1 cellular context compared by ENCODE assay signal in the genomic region with DNA sequence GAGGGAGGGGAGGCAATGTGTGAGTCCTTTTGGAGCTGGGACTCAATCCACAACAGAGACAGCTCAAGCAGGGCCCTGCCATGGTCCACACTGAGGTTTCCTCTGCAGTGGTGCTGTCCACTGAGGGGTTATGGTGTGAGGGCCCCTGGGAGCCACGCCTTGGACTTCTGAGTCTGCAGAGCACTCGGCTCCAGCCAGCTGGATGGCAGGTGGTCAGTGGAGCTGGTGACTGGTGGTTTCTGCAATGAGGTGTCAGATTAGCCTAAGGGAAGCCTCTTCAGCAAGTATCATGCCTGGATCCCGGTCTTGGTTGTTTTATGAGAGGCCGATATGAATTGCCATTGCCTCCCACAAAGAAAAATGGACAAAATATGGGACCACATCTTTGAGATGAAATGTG.
TF ChIP-seq lines count a peak whose summit lies in the region.

No MANE protein-coding gene starts in this region.

TF ChIP-seq in HCT116, 20 proteins besides CTCF, POLR2A, EP300 and RAD21:
- TF ChIP-seq REST (IDR thresholded peaks at IDR 0.05; ENCODE audit: low read depth) (no peak), CBX3 (IDR thresholded peaks at IDR 0.05; ENCODE audit: low read depth) (no peak), JUND (IDR thresholded peaks at IDR 0.05) (no peak), POLR2AphosphoS5 (IDR thresholded peaks at IDR 0.05; ENCODE audit: low read depth, low read length) (no peak), YY1 (IDR thresholded peaks at IDR 0.05; ENCODE audit: extremely low read depth, insufficient replicate concordance, low read depth, low read length) (no peak), ZBTB33 (IDR thresholded peaks at IDR 0.05; ENCODE audit: extremely low read depth, insufficient replicate concordance, low read length) (no peak), ZNF274 (IDR thresholded peaks at IDR 0.05; ENCODE audit: low read depth, low read length) (no peak), EGR1 (IDR thresholded peaks at IDR 0.05; ENCODE audit: low read depth) (no peak), FOSL1 (IDR thresholded peaks at IDR 0.05; ENCODE audit: low read depth) (no peak), ZFX (IDR thresholded peaks at IDR 0.05) (no peak), SRF (IDR thresholded peaks at IDR 0.05; ENCODE audit: low read depth) (no peak), SP1 (IDR thresholded peaks at IDR 0.05; ENCODE audit: low read depth) (no peak), CEBPB (IDR thresholded peaks at IDR 0.05; ENCODE audit: low read depth) (no peak), EZH2phosphoT487 (IDR thresholded peaks at IDR 0.05; ENCODE audit: borderline replicate concordance) (no peak)
- TF ChIP-seq, protein P1, sequence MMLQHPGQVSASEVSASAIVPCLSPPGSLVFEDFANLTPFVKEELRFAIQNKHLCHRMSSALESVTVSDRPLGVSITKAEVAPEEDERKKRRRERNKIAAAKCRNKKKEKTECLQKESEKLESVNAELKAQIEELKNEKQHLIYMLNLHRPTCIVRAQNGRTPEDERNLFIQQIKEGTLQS (IDR thresholded peaks at IDR 0.05), result no peak
